In the genomic region with DNA sequence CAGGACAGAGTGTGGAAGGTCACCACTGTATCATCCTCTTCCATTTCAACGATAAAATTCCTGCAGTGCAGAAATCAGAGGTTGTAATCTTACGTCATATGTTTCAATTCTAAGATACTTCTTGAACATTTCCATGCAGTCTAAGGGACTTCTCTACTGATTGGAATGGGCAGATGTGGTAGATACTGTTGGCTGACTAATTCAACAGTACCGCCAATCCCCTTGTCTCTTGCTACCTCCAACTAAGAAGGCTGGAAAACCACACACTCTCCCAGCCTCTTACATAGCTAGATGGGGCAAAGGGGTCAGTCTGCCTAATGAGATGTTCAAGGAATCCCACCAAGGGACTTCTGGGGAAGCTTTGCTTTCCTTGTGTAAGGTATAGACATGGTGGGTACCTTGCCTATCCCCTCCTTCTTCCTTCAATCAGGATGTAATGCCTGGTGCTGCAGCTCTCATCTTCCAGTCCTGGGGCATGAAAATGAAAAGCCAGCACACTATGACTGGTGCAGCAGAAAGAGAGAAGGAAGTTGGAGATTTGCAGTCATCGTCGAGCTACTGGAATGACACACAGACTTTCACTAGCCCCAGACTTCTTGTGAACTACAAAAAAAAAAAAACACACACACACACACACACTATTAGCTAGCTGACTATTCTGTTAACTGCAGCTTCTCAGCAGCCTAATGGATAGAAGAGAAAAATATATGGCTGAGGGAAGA, we compare ENCODE assay signal across 8 cellular contexts.
A peak's percentile ranks its signal among the peaks of the same experiment; 100 is the strongest.
DNase-seq lines count a peak whose midpoint lies in the region; ATAC-seq, FAIRE-seq and TF ChIP-seq lines count a peak whose summit lies in the region.

No MANE protein-coding gene starts in this region.

- no peak overlapping the region for H2AFZ ChIP-seq in neuronal stem cell (ENCODE audit: low read length)

- TF ChIP-seq POLR2A in H54 (IDR thresholded peaks at IDR 0.05; ENCODE audit: low read depth, low read length) = no peak

- no peak for FAIRE-seq in H54 (lab: Jason Lieb, UNC)

- H3K4me2 ChIP-seq in neuronal stem cell (ENCODE audit: insufficient read depth, low read length, poor library complexity, severe bottlenecking) = no peak overlapping the region

- H3K27ac ChIP-seq in neuronal stem cell (replicated peaks; ENCODE audit: low read length) = no peak overlapping the region

- no peaks in the 10 kb centered on the region for H3K4me1 ChIP-seq in neuronal stem cell (ENCODE audit: control insufficient read depth in 2 of 2, insufficient read depth in 1 of 2, low read depth in 1 of 2, low read length in 2 of 2)

- peaks cover 0 to 9% of the 10 kb centered on the region in 2 donors for H3K36me3 ChIP-seq in neuronal stem cell (replicated peaks in 1 of 2; ENCODE audit: control insufficient read depth in 2 of 2, insufficient read depth in 2 of 2, low read length in 2 of 2)

- H3K18ac ChIP-seq in neuronal stem cell (ENCODE audit: low read length) = no peak overlapping the region

- H3K79me1 ChIP-seq in neuronal stem cell (ENCODE audit: low read depth, low read length) = no peaks in the 10 kb centered on the region

- H3K4me3 Mint-ChIP-seq in activated naive CD8-positive, alpha-beta T cell treated with anti-CD3 and anti-CD28 coated beads for 36 hours = no peak overlapping the region

- no peak overlapping the region for H2BK120ac ChIP-seq in neuronal stem cell (ENCODE audit: low read depth, low read length)

- WGBS in neuronal stem cell (ENCODE audit: extremely low coverage in 2 of 2, insufficient read length in 2 of 2, insufficient replicate concordance in 1 of 2), 2 donors = no CpG with 5 or more reads among the region's 5 CpGs

- peak; percentile 38 for ATAC-seq in GM18517 (IDR thresholded peaks at IDR 0.05; ENCODE audit: unreplicated experiment)
- ATAC-seq in HG02981 (IDR thresholded peaks at IDR 0.05; ENCODE audit: unreplicated experiment) = peak; percentile 35

- peak; percentile 39 for DNase-seq in ELR (ENCODE audit: low read depth)
- DNase-seq in activated naive CD8-positive, alpha-beta T cell treated with anti-CD3 and anti-CD28 coated beads for 36 hours = peak; percentile 17
- DNase-seq in neuronal stem cell (ENCODE audit: low spot score) = no peak
- DNase-seq in NCI-H1105 (lab: John Stamatoyannopoulos, UW) = no peak
- no peak for DNase-seq in NCI-H2029 (lab: John Stamatoyannopoulos, UW)
- no peak for DNase-seq in H54 (ENCODE audit: insufficient read length, low spot score)

- H3K23ac ChIP-seq in neuronal stem cell (ENCODE audit: low read depth, low read length, poor library complexity) = no peak overlapping the region

- no peak overlapping the region for H4K91ac ChIP-seq in neuronal stem cell (ENCODE audit: low read depth, low read length, poor library complexity)

- no peak overlapping the region for H4K8ac ChIP-seq in neuronal stem cell (ENCODE audit: low read depth, low read length)

- no peaks in the 10 kb centered on the region for H3K27me3 Mint-ChIP-seq in activated naive CD8-positive, alpha-beta T cell treated with anti-CD3 and anti-CD28 coated beads for 36 hours

- H3K4me3 ChIP-seq in neuronal stem cell (ENCODE audit: low read length in 2 of 2) = no peak overlapping the region

- peaks cover 4% of the 10 kb centered on the region for H3K9me3 Mint-ChIP-seq in activated naive CD8-positive, alpha-beta T cell treated with anti-CD3 and anti-CD28 coated beads for 36 hours

- H3K4me1 Mint-ChIP-seq in activated naive CD8-positive, alpha-beta T cell treated with anti-CD3 and anti-CD28 coated beads for 36 hours = peaks cover 69% of the 10 kb centered on the region

- no peak overlapping the region for H3K9ac ChIP-seq in neuronal stem cell (ENCODE audit: low read depth, low read length, poor library complexity)

- no peak overlapping the region for H2AK5ac ChIP-seq in neuronal stem cell (ENCODE audit: low read depth, low read length)

- no peak overlapping the region for H3K4ac ChIP-seq in neuronal stem cell (ENCODE audit: low read length)

- H2BK12ac ChIP-seq in neuronal stem cell (ENCODE audit: low read length) = no peak overlapping the region

- no peak overlapping the region for H2BK5ac ChIP-seq in neuronal stem cell (ENCODE audit: low read length)

- H3K9me3 ChIP-seq in neuronal stem cell (replicated peaks in 1 of 2; ENCODE audit: control insufficient read depth in 2 of 2, insufficient read depth in 1 of 2, low read depth in 1 of 2, low read length in 2 of 2) = peaks cover 0 to 2% of the 10 kb centered on the region in 2 donors

- H3K36me3 Mint-ChIP-seq in activated naive CD8-positive, alpha-beta T cell treated with anti-CD3 and anti-CD28 coated beads for 36 hours = no peaks in the 10 kb centered on the region

- no peak overlapping the region for H2BK15ac ChIP-seq in neuronal stem cell (ENCODE audit: low read length)

- H3K14ac ChIP-seq in neuronal stem cell (ENCODE audit: low read length) = no peak overlapping the region

- peak overlapping the region; percentile 43 for H3K27ac Mint-ChIP-seq in activated naive CD8-positive, alpha-beta T cell treated with anti-CD3 and anti-CD28 coated beads for 36 hours

- H3K27me3 ChIP-seq in neuronal stem cell (ENCODE audit: control insufficient read depth in 3 of 3, insufficient read depth in 3 of 3, low read depth in 1 of 3, low read length in 3 of 3) = no peaks in the 10 kb centered on the region

Comparison
In these comparisons a context has a peak if more than half of its experiments do, and no peak if none do; other contexts are left out.
1. DNase-seq: peak in ELR (single experiment) and activated naive CD8-positive, alpha-beta T cell treated with anti-CD3 and anti-CD28 coated beads for 36 hours (single experiment); none in neuronal stem cell (single experiment), NCI-H1105 (single experiment), NCI-H2029 (single experiment) and H54 (single experiment).